Comparison of ENCODE assay signal across 24 cellular contexts in the genomic region with DNA sequence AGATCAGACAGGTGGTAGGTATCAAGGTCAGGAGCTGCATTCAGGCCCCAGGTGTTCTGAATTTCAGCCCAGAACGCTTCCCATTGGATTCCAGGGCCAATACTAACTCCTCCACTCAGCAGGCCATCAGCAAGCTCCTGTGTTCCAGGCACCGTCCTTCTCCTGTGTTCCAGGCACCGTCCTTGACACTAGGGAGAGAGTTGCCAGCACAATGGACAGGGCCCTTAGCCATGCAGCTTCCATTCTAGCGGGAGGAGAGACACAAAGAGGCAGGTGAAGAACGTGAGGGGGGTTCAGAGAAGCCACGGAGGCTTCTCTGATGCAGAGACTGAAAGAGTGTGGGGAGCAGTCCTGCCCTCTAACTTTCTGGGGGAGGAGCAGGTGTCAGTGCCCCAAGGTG.
"Had no signal": no experiment of that assay in that cellular context is flagged by ENCODE, and none has a peak within 500 bp of the region (broad histone marks: within the 10 kb centered on the region; RNA-seq: fewer than 3 reads in every experiment).

No MANE protein-coding gene starts in this region.

- H3K4me1 Mint-ChIP-seq: activated B cell treated with CpG ODN at 0.5 μM for 24 hours; activated CD4-positive, alpha-beta T cell treated with anti-CD3 and anti-CD28 coated beads for 36 hours; activated naive CD8-positive, alpha-beta T cell treated with anti-CD3 and anti-CD28 coated beads for 36 hours; activated T-helper 17 cell treated with anti-CD3 and anti-CD28 coated beads, Interleukin-2, amount 50 U/mL, for 72 hours; stimulated activated memory B cell treated with anti-CD40 and anti-IgM and Interleukin-4, amounts not matched to agents 10 μg/mL and 1 μg/mL and 100 μg/mL, for 72 hours had no signal

- H3K27me3 ChIP-seq: gastroesophageal sphincter, transverse colon, vagina had no signal

- H3K27me3 Mint-ChIP-seq: activated B cell treated with CpG ODN at 0.5 μM for 24 hours; activated CD4-positive, alpha-beta T cell treated with anti-CD3 and anti-CD28 coated beads for 36 hours; activated naive CD8-positive, alpha-beta T cell treated with anti-CD3 and anti-CD28 coated beads for 36 hours; activated T-cell treated with anti-CD3 and anti-CD28 coated beads, Interleukin-2, amount 50 U/mL, for 24 hours; activated T-helper 17 cell treated with anti-CD3 and anti-CD28 coated beads, Interleukin-2, amount 50 U/mL, for 72 hours; stimulated activated memory B cell treated with anti-CD40 and anti-IgM and Interleukin-4, amounts not matched to agents 10 μg/mL and 1 μg/mL and 100 μg/mL, for 72 hours; T-helper 17 cell had no signal

- DNase-seq: activated B cell treated with CpG ODN at 0.5 μM for 24 hours; activated CD4-positive, alpha-beta T cell treated with anti-CD3 and anti-CD28 coated beads for 36 hours; activated CD4-positive, alpha-beta T cell treated with anti-CD3 and anti-CD28 coated beads, Interleukin-2, amount 50 U/mL, for 4 hours; activated CD8-positive, alpha-beta memory T cell treated with anti-CD3 and anti-CD28 coated beads for 24 hours; activated CD8-positive, alpha-beta memory T cell treated with anti-CD3 and anti-CD28 coated beads, Interleukin-2, amount 50 U/mL, for 4 hours; activated naive CD8-positive, alpha-beta T cell treated with anti-CD3 and anti-CD28 coated beads for 36 hours; activated T-cell treated with anti-CD3 and anti-CD28 coated beads, Interleukin-2, amount 50 U/mL, for 24 hours; endodermal cell; head of caudate nucleus; islet precursor cell; left colon; lower lobe of right lung; posterior cingulate gyrus; small intestine; stimulated activated CD4-positive, alpha-beta T cell treated with anti-CD3 and anti-CD28 coated beads, Interleukin-15, amount 100 ng/mL, for 24 hours; T-helper 17 cell; transverse colon had no signal

- H3K4me3 Mint-ChIP-seq: activated B cell treated with CpG ODN at 0.5 μM for 24 hours; activated CD4-positive, alpha-beta T cell treated with anti-CD3 and anti-CD28 coated beads for 36 hours; activated naive CD8-positive, alpha-beta T cell treated with anti-CD3 and anti-CD28 coated beads for 36 hours; activated T-cell treated with anti-CD3 and anti-CD28 coated beads, Interleukin-2, amount 50 U/mL, for 24 hours; activated T-helper 17 cell treated with anti-CD3 and anti-CD28 coated beads, Interleukin-2, amount 50 U/mL, for 72 hours; endodermal cell; nephron; stimulated activated memory B cell treated with anti-CD40 and anti-IgM and Interleukin-4, amounts not matched to agents 10 μg/mL and 1 μg/mL and 100 μg/mL, for 72 hours; T-helper 17 cell had no signal

- H3K4me3 ChIP-seq: coronary artery, gastroesophageal sphincter, lower lobe of right lung, transverse colon, vagina had no signal

- H3K27ac ChIP-seq: gastroesophageal sphincter, lower lobe of right lung, transverse colon, vagina had no signal

- FAIRE-seq: small intestine had no signal

- ATAC-seq: activated CD4-positive, alpha-beta T cell treated with anti-CD3 and anti-CD28 coated beads for 36 hours; activated T-helper 17 cell treated with anti-CD3 and anti-CD28 coated beads, Interleukin-2, amount 50 U/mL, for 72 hours; gastroesophageal sphincter; left colon; lower lobe of right lung; sciatic nerve; stimulated activated memory B cell treated with anti-CD40 and anti-IgM and Interleukin-4, amounts not matched to agents 10 μg/mL and 1 μg/mL and 100 μg/mL, for 72 hours; T-helper 17 cell had no signal

- H3K9me3 ChIP-seq: gastroesophageal sphincter, lower lobe of right lung, transverse colon, vagina had no signal

- H3K9me3 Mint-ChIP-seq: activated naive CD8-positive, alpha-beta T cell treated with anti-CD3 and anti-CD28 coated beads for 36 hours; activated T-cell treated with anti-CD3 and anti-CD28 coated beads, Interleukin-2, amount 50 U/mL, for 24 hours; activated T-helper 17 cell treated with anti-CD3 and anti-CD28 coated beads, Interleukin-2, amount 50 U/mL, for 72 hours had no signal

- H3K27ac Mint-ChIP-seq: activated B cell treated with CpG ODN at 0.5 μM for 24 hours; activated CD4-positive, alpha-beta T cell treated with anti-CD3 and anti-CD28 coated beads for 36 hours; activated naive CD8-positive, alpha-beta T cell treated with anti-CD3 and anti-CD28 coated beads for 36 hours; activated T-cell treated with anti-CD3 and anti-CD28 coated beads, Interleukin-2, amount 50 U/mL, for 24 hours; activated T-helper 17 cell treated with anti-CD3 and anti-CD28 coated beads, Interleukin-2, amount 50 U/mL, for 72 hours; endodermal cell; stimulated activated memory B cell treated with anti-CD40 and anti-IgM and Interleukin-4, amounts not matched to agents 10 μg/mL and 1 μg/mL and 100 μg/mL, for 72 hours; T-helper 17 cell had no signal

- H3K36me3 ChIP-seq: gastroesophageal sphincter, lower lobe of right lung, transverse colon, vagina had no signal

- H3K4me1 ChIP-seq: gastroesophageal sphincter had no signal
